32 cellular contexts compared by ENCODE assay signal in genomic region chr21:41247976-41248545, GRCh38.
DNase-seq lines count a peak whose midpoint lies in the region; ATAC-seq and TF ChIP-seq lines count a peak whose summit lies in the region.
"Had no signal": no experiment of that assay in that cellular context is flagged by ENCODE, and none has a peak within 500 bp of the region (broad histone marks: within the 10 kb centered on the region; RNA-seq: fewer than 3 reads in every experiment).

No MANE protein-coding gene starts in this region.

- no peak overlapping the region for H3K4me3 ChIP-seq in body of pancreas
- H3K4me3 ChIP-seq in mucosa of stomach (ENCODE audit: low read length): no peak overlapping the region
- no peak overlapping the region for H3K4me3 ChIP-seq in stomach
- H3K4me3 ChIP-seq: HAP-1, Peyer's patch, suprapubic skin had no signal

- TF ChIP-seq POLR2A in body of pancreas (IDR thresholded peaks at IDR 0.05) (peak in 1 of 3 donors; percentile 2), stomach (IDR thresholded peaks at IDR 0.05) (no peak)

- WGBS in body of pancreas, 2 donors: 44 to 50% methylated on average over 18 to 19 of the region's 19 CpGs
- 40 to 64% (median 51%) methylated on average over 19 of the region's 19 CpGs for WGBS in stomach, 5 donors

- TF ChIP-seq CTCF in C4-2B (conservative IDR thresholded peaks at IDR 0.05): no peak
- no peak for TF ChIP-seq CTCF in body of pancreas (IDR thresholded peaks at IDR 0.05)
- no peak for TF ChIP-seq CTCF in stomach (IDR thresholded peaks at IDR 0.05)

- peaks cover 45% of the 10 kb centered on the region for H3K4me1 ChIP-seq in body of pancreas
- peaks cover 34% of the 10 kb centered on the region for H3K4me1 ChIP-seq in mucosa of stomach (ENCODE audit: control insufficient read depth, insufficient read depth, low read length)
- peaks cover 0 to 19% (median 17%) of the 10 kb centered on the region in 4 donors for H3K4me1 ChIP-seq in stomach
- H3K4me1 ChIP-seq: BE2C, HAP-1, Peyer's patch had no signal

- H3K9me3 ChIP-seq in body of pancreas: no peaks in the 10 kb centered on the region
- H3K9me3 ChIP-seq in mucosa of stomach (ENCODE audit: control insufficient read depth, low read length): no peaks in the 10 kb centered on the region
- H3K9me3 ChIP-seq in stomach: no peaks in the 10 kb centered on the region
- H3K9me3 ChIP-seq: BE2C, HAP-1, Peyer's patch, suprapubic skin had no signal

- H3K36me3 ChIP-seq in body of pancreas (replicated peaks in 1 of 2; ENCODE audit: insufficient read depth in 1 of 2, low read depth in 2 of 2) (peaks cover 0 to 2% of the 10 kb centered on the region in 2 donors), mucosa of stomach (ENCODE audit: control insufficient read depth, insufficient read depth, low read length) (peaks cover 14% of the 10 kb centered on the region), stomach (peaks cover 29 to 92% (median 87%) of the 10 kb centered on the region in 4 donors)
- H3K36me3 ChIP-seq: BE2C, HAP-1 had no signal

- intact Hi-C loops in body of pancreas (cut with DNase I) (no loop called here), stomach (cut with DNase I; ENCODE audit: low total_unique reads) (no loop called here), left ventricle myocardium superior (cut with micrococcal nuclease) (no loop called here)

- peak overlapping the region; percentile 55 for H3K9ac ChIP-seq in mucosa of stomach (ENCODE audit: low read length)

- no peak for TF ChIP-seq EP300 in stomach (IDR thresholded peaks at IDR 0.05)

- no peak for ATAC-seq in body of pancreas
- ATAC-seq in left ventricle myocardium superior: no peak
- no peak for ATAC-seq in GM18517 (IDR thresholded peaks at IDR 0.05; ENCODE audit: unreplicated experiment)
- ATAC-seq: activated CD4-positive, CD25-positive, alpha-beta regulatory T cell treated with anti-CD3 and anti-CD28 coated beads, Interleukin-2, amount 50 U/mL, for 24 hours; activated CD8-positive, alpha-beta memory T cell treated with anti-CD3 and anti-CD28 coated beads, Interleukin-2, amount 10 ng/mL, durations not matched to agents 7 days and 5 days; naive thymus-derived CD4-positive, alpha-beta T cell; stimulated activated memory B cell treated with anti-CD40 and anti-IgM and Interleukin-4, amounts not matched to agents 10 μg/mL and 1 μg/mL and 100 μg/mL, for 72 hours had no signal

- DNase-seq in body of pancreas (no peak), stomach (no peak), left ventricle myocardium superior (no peak), NOMO-1 treated with dmso at 0.1 percent for 144 hours (lab: John Stamatoyannopoulos, UW; ENCODE audit: unreplicated experiment) (no peak)
- DNase-seq in stimulated activated CD8-positive, alpha-beta memory T cell treated with anti-CD3 and anti-CD28 coated beads, Interleukin-4, amount 100 ng/mL, for 48 hours: no peak
- DNase-seq: activated CD4-positive, alpha-beta T cell treated with anti-CD3 and anti-CD28 coated beads, Interleukin-2, amount 50 U/mL, for 4 hours; activated CD8-positive, alpha-beta memory T cell treated with anti-CD3 and anti-CD28 coated beads, Interleukin-2, amount 10 ng/mL, durations not matched to agents 7 days and 5 days; activated gamma-delta T cell treated with Interleukin-2 at 50 U/mL for 16 hours; activated T-cell treated with anti-CD3 and anti-CD28 coated beads, Interleukin-2, amount 50 U/mL, for 48 hours; BE2C; CD8-positive, alpha-beta memory T cell; cerebellar nuclear complex; dorsolateral prefrontal cortex; mesenchymal stem cell; MV-4-11; naive thymus-derived CD4-positive, alpha-beta T cell; NCI-H146; NCI-H2107; NCI-H345; NCI-H69; nucleus accumbens; stimulated activated CD4-positive, alpha-beta T cell treated with anti-CD3 and anti-CD28 coated beads, Interleukin-15, amount 100 ng/mL, for 24 hours; T-helper 2 cell had no signal

- H3K27ac ChIP-seq in C4-2B (peak overlapping the region; percentile 45), body of pancreas (peak overlapping the region; percentile 32 to 92 (median 84)), stomach (peak overlapping the region; percentile 43 to 82 (median 72))
- H3K27ac ChIP-seq: HL-60, Peyer's patch had no signal

- H3K27me3 ChIP-seq in body of pancreas (no peaks in the 10 kb centered on the region), mucosa of stomach (ENCODE audit: control insufficient read depth, insufficient read depth, low read length) (no peaks in the 10 kb centered on the region), stomach (no peaks in the 10 kb centered on the region)
- H3K27me3 ChIP-seq: BE2C, dorsolateral prefrontal cortex, Peyer's patch, suprapubic skin had no signal
